ENCODE assay signal across 7 cellular contexts in the genomic region with DNA sequence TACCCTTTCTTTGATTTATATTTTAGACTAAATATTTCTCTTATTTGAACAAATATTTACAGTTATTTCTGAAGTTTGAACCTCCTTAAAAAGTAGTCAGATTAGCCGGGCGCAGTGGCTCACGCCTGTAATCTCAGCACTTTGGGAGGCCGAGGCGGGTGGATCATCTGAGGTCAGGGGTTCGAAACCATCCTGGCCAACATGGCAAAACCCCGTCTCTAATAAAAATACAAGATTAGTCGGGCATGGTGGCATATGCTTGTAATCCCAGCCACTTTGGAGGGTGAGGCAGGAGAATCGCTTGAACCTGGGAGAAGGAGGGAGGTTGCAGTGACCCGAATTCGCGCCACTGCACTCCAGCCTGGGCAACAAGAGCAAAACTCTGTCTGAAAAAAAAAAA. TPM values are rescaled to one million over a fixed set of nuclear protein-coding genes. Genes with fewer than 3 reads are reported as not detected.
DNase-seq lines count a peak whose midpoint lies in the region; ATAC-seq and TF ChIP-seq lines count a peak whose summit lies in the region.
"Not testable (repeated sequence)": the region's sequence is repeated elsewhere in the genome, so short reads cannot be mapped to it uniquely, and the experiment has no call there.

No MANE protein-coding gene starts in this region.

- peak overlapping the region; percentile 20; the same call in 1 of the 2 replicates for H2AFZ ChIP-seq in Loucy (ENCODE audit: low read length)

- not testable (repeated sequence) for H3K4me2 ChIP-seq in Loucy (ENCODE audit: low read depth, low read length, poor library complexity, severe bottlenecking)

- DNase-seq in CD4-positive, alpha-beta T cell; activated B cell treated with CpG ODN at 0.5 μM for 24 hours; activated naive CD8-positive, alpha-beta T cell treated with anti-CD3 and anti-CD28 coated beads for 36 hours; immature natural killer cell; naive thymus-derived CD4-positive, alpha-beta T cell; stomach: not testable (repeated sequence)

- H3K27ac ChIP-seq in CD4-positive, alpha-beta T cell (ENCODE audit: low read depth, low read length): not testable (repeated sequence)
- H3K27ac ChIP-seq in naive thymus-derived CD4-positive, alpha-beta T cell (ENCODE audit: low read depth, low read length): peak overlapping the region; percentile 93
- peak overlapping the region in 3 of 5 donors; percentile 98 to 99 (median 99) for H3K27ac ChIP-seq in stomach

- H3K9me2 ChIP-seq in Loucy (replicated peaks; ENCODE audit: low read depth, low read length): not testable (repeated sequence)

- not testable (repeated sequence) for H3K27me3 ChIP-seq in CD4-positive, alpha-beta T cell (ENCODE audit: control insufficient read depth, insufficient read depth, low read length); Loucy (ENCODE audit: insufficient read depth, low read length, poor library complexity, severe bottlenecking); naive thymus-derived CD4-positive, alpha-beta T cell (ENCODE audit: control insufficient read depth in 2 of 2, insufficient read depth in 2 of 2, low read length in 2 of 2); stomach

- ATAC-seq in CD4-positive, alpha-beta T cell (ENCODE audit: poor library complexity); activated B cell treated with CpG ODN at 0.5 μM for 24 hours (ENCODE audit: low read depth); naive thymus-derived CD4-positive, alpha-beta T cell: not testable (repeated sequence)

- not testable (repeated sequence) for H3K4me3 Mint-ChIP-seq in CD4-positive, alpha-beta T cell; activated B cell treated with CpG ODN at 0.5 μM for 24 hours; activated naive CD8-positive, alpha-beta T cell treated with anti-CD3 and anti-CD28 coated beads for 36 hours; naive thymus-derived CD4-positive, alpha-beta T cell
- H3K4me3 Mint-ChIP-seq in immature natural killer cell: peak overlapping the region in 1 of 5 donors; percentile 18

- 54 to 75% (median 70%) methylated on average over 12 of the region's 12 CpGs for WGBS in stomach, 5 donors

- H3K4me3 ChIP-seq in Loucy (ENCODE audit: low read length, poor library complexity, severe bottlenecking); naive thymus-derived CD4-positive, alpha-beta T cell (ENCODE audit: low read length); stomach: not testable (repeated sequence)

- CTCF ChIA-PET in CD4-positive, alpha-beta T cell (lab: Charles Lee); activated B cell treated with CpG ODN at 0.5 μM for 24 hours (lab: Charles Lee); naive thymus-derived CD4-positive, alpha-beta T cell (lab: Charles Lee): not testable (repeated sequence)

- not testable (repeated sequence) for H3K27me3 Mint-ChIP-seq in CD4-positive, alpha-beta T cell; activated B cell treated with CpG ODN at 0.5 μM for 24 hours; activated naive CD8-positive, alpha-beta T cell treated with anti-CD3 and anti-CD28 coated beads for 36 hours; naive thymus-derived CD4-positive, alpha-beta T cell
- peaks cover 11 to 23% (median 19%) of the 10 kb centered on the region in 3 donors for H3K27me3 Mint-ChIP-seq in immature natural killer cell (ENCODE audit: low read depth in 3 of 3)

- peaks cover 21% of the 10 kb centered on the region for H3K36me3 Mint-ChIP-seq in CD4-positive, alpha-beta T cell (ENCODE audit: low read depth)
- H3K36me3 Mint-ChIP-seq in activated B cell treated with CpG ODN at 0.5 μM for 24 hours (ENCODE audit: low read depth): peaks cover 24% of the 10 kb centered on the region
- peaks cover 13% of the 10 kb centered on the region for H3K36me3 Mint-ChIP-seq in activated naive CD8-positive, alpha-beta T cell treated with anti-CD3 and anti-CD28 coated beads for 36 hours
- not testable (repeated sequence) for H3K36me3 Mint-ChIP-seq in immature natural killer cell; naive thymus-derived CD4-positive, alpha-beta T cell

- peaks cover 19% of the 10 kb centered on the region for H3K79me2 ChIP-seq in Loucy (ENCODE audit: insufficient read depth, low read length)

- not testable (repeated sequence) for TF ChIP-seq CTCF in CD4-positive, alpha-beta T cell (IDR thresholded peaks at IDR 0.05); Loucy (conservative IDR thresholded peaks at IDR 0.05; ENCODE audit: low read length); activated B cell treated with CpG ODN at 0.5 μM for 24 hours (IDR thresholded peaks at IDR 0.05); stomach (IDR thresholded peaks at IDR 0.05)

- POLR2A ChIA-PET in CD4-positive, alpha-beta T cell (lab: Charles Lee); activated B cell treated with CpG ODN at 0.5 μM for 24 hours (lab: Charles Lee); naive thymus-derived CD4-positive, alpha-beta T cell (lab: Charles Lee): not testable (repeated sequence)

- H3K9ac ChIP-seq in Loucy (ENCODE audit: low read depth, low read length, poor library complexity, severe bottlenecking): not testable (repeated sequence)

- H3K4me1 Mint-ChIP-seq in CD4-positive, alpha-beta T cell (ENCODE audit: low read depth): peaks cover 19% of the 10 kb centered on the region
- H3K4me1 Mint-ChIP-seq in activated B cell treated with CpG ODN at 0.5 μM for 24 hours: peaks cover 21% of the 10 kb centered on the region
- peaks cover 31% of the 10 kb centered on the region for H3K4me1 Mint-ChIP-seq in activated naive CD8-positive, alpha-beta T cell treated with anti-CD3 and anti-CD28 coated beads for 36 hours
- H3K4me1 Mint-ChIP-seq in immature natural killer cell: peaks cover 26 to 31% of the 10 kb centered on the region in 2 donors
- H3K4me1 Mint-ChIP-seq in naive thymus-derived CD4-positive, alpha-beta T cell: peaks cover 9 to 34% (median 29%) of the 10 kb centered on the region in 7 donors

- H4K20me1 ChIP-seq in Loucy (ENCODE audit: insufficient read depth, low read length, poor library complexity, severe bottlenecking): peaks cover 11% of the 10 kb centered on the region

- not testable (repeated sequence) for TF ChIP-seq POLR2A in stomach (IDR thresholded peaks at IDR 0.05)

- not testable (repeated sequence) for H3K9me3 ChIP-seq in CD4-positive, alpha-beta T cell (ENCODE audit: control insufficient read depth, low read length); Loucy (ENCODE audit: insufficient read depth, low read depth, low read length); naive thymus-derived CD4-positive, alpha-beta T cell (ENCODE audit: control insufficient read depth in 2 of 3, low read length in 3 of 3); stomach

- peak overlapping the region; percentile 34 for H3K27ac Mint-ChIP-seq in CD4-positive, alpha-beta T cell
- peak overlapping the region; percentile 21 for H3K27ac Mint-ChIP-seq in activated B cell treated with CpG ODN at 0.5 μM for 24 hours
- peak overlapping the region; percentile 6 for H3K27ac Mint-ChIP-seq in activated naive CD8-positive, alpha-beta T cell treated with anti-CD3 and anti-CD28 coated beads for 36 hours
- H3K27ac Mint-ChIP-seq in immature natural killer cell: peak overlapping the region in 5 of 6 donors; percentile 29 to 99 (median 76)
- peak overlapping the region in 6 of 9 donors; percentile 7 to 99 (median 54) for H3K27ac Mint-ChIP-seq in naive thymus-derived CD4-positive, alpha-beta T cell

- H3F3A ChIP-seq in Loucy (ENCODE audit: low read depth): peaks cover 13% of the 10 kb centered on the region; the same call in 1 of the 2 replicates

- H3K9me3 Mint-ChIP-seq in CD4-positive, alpha-beta T cell; activated B cell treated with CpG ODN at 0.5 μM for 24 hours; activated naive CD8-positive, alpha-beta T cell treated with anti-CD3 and anti-CD28 coated beads for 36 hours; immature natural killer cell; naive thymus-derived CD4-positive, alpha-beta T cell: not testable (repeated sequence)

- intact Hi-C loops in CD4-positive, alpha-beta T cell (cut with DNase I, micrococcal nuclease): loop anchor here (2.0 to 10.0 kb wide), 8 partner anchors 37 to 1479 kb away; partner anchors contain the start of genes LARP7 (in 1 of the 2), TIFA (in 1 of the 2) and ZGRF1 (in 1 of the 2)
- intact Hi-C loops in activated B cell treated with CpG ODN at 0.5 μM for 24 hours (cut with micrococcal nuclease): loop anchor here (2.0 to 5.0 kb wide), 5 partner anchors 115 to 1532 kb away; partner anchors contain the start of genes AP1AR, LARP7, TIFA and ZGRF1
- intact Hi-C loops in naive thymus-derived CD4-positive, alpha-beta T cell (cut with micrococcal nuclease): loop anchor here (2.0 to 10.0 kb wide), 9 partner anchors 61 to 1619 kb away; partner anchors contain the start of genes AP1AR (in 1 of the 2), FAM241A (in 1 of the 2) and TIFA (in 1 of the 2)
- intact Hi-C loops in stomach (cut with DNase I; ENCODE audit: low total_unique reads): not testable (repeated sequence)

- H3K4me1 ChIP-seq in Loucy (ENCODE audit: insufficient read depth, low read length, poor library complexity, severe bottlenecking): peaks cover 25% of the 10 kb centered on the region
- peaks cover 5 to 12% of the 10 kb centered on the region in 2 donors for H3K4me1 ChIP-seq in naive thymus-derived CD4-positive, alpha-beta T cell (ENCODE audit: control insufficient read depth in 2 of 2, insufficient read depth in 2 of 2, low read length in 2 of 2)
- peaks cover 1 to 20% (median 10%) of the 10 kb centered on the region in 4 donors for H3K4me1 ChIP-seq in stomach

- H3K36me3 ChIP-seq in Loucy (ENCODE audit: insufficient read depth, low read length); naive thymus-derived CD4-positive, alpha-beta T cell (ENCODE audit: control insufficient read depth in 2 of 3, insufficient read depth in 3 of 3, low read length in 3 of 3); stomach: not testable (repeated sequence)

- not testable (repeated sequence) for TF ChIP-seq EP300 in stomach (IDR thresholded peaks at IDR 0.05)

RNA-seq across cellular contexts. Expression of gene CAMK2D, which starts 2.4 kb away (rescaled TPM):
- 10 to 100 TPM; 29.9 to 32.9 TPM for total RNA-seq in CD4-positive, alpha-beta T cell
- 62.7 and 72.9 TPM in 2 replicates for total RNA-seq in activated B cell treated with CpG ODN at 0.5 μM for 24 hours
- 10 to 100 TPM; 42.8 to 46.7 TPM for total RNA-seq in activated naive CD8-positive, alpha-beta T cell treated with anti-CD3 and anti-CD28 coated beads for 36 hours
- 10 to 100 TPM; 14.8 to 22.8 (median 21.4) TPM for polyA plus RNA-seq in immature natural killer cell
- 10 to 100 TPM; 35.8 to 41.2 (median 40.0) TPM for total RNA-seq in naive thymus-derived CD4-positive, alpha-beta T cell
- polyA plus RNA-seq in naive thymus-derived CD4-positive, alpha-beta T cell: 10 to 100 TPM; 13.5 to 13.8 TPM
- 100 to 1,000 TPM in 3 of 5 donors, 10 to 100 TPM in 2; 57.8 to 155 (median 123) TPM for total RNA-seq in stomach
- polyA plus RNA-seq in stomach: 10 to 100 TPM in 2 of 3 donors, 1 to 10 TPM in 1; 8.8 to 23.2 (median 11.4) TPM

Comparison
In these comparisons a context has a peak if more than half of its experiments do, and no peak if none do; other contexts are left out.
1. H3K27ac Mint-ChIP-seq: peak in every context shown above with its lines; median percentile 76 in immature natural killer cell; 54 in naive thymus-derived CD4-positive, alpha-beta T cell; 34 in CD4-positive, alpha-beta T cell; 21 in activated B cell treated with CpG ODN at 0.5 μM for 24 hours; 6 in activated naive CD8-positive, alpha-beta T cell treated with anti-CD3 and anti-CD28 coated beads for 36 hours.